ENCODE assay signal across 11 cellular contexts in genomic region chr17:39082482-39082881, GRCh38.
DNase-seq lines count a peak whose midpoint lies in the region; ATAC-seq and TF ChIP-seq lines count a peak whose summit lies in the region.
"Had no signal": no experiment of that assay in that cellular context is flagged by ENCODE, and none has a peak within 500 bp of the region (broad histone marks: within the 10 kb centered on the region; RNA-seq: fewer than 3 reads in every experiment).

No MANE protein-coding gene starts in this region.

- no peak for TF ChIP-seq CTCF in brain (conservative IDR thresholded peaks at IDR 0.05)
- no peak for TF ChIP-seq CTCF in left ventricle myocardium inferior (IDR thresholded peaks at IDR 0.05; ENCODE audit: borderline replicate concordance)
- no peak for TF ChIP-seq CTCF in stomach (IDR thresholded peaks at IDR 0.05)
- TF ChIP-seq CTCF in CD8-positive, alpha-beta T cell (IDR thresholded peaks at IDR 0.05) = no peak

- WGBS in stomach, 5 donors = 20 to 43% (median 26%) methylated on average over 1 of the region's 1 CpG

- DNase-seq in NCI-H1436 treated with DMSO at 0.1 percent for 48 hours (lab: John Stamatoyannopoulos, UW) = peak; percentile 58
- no peak for DNase-seq in left ventricle myocardium inferior
- DNase-seq in stomach = no peak
- DNase-seq in kidney glomerular epithelial cell (lab: John Stamatoyannopoulos, UW) = no peak
- no peak for DNase-seq in GDM1 (lab: John Stamatoyannopoulos, UW)
- no peak for DNase-seq in H7
- DNase-seq in CD8-positive, alpha-beta T cell = no peak
- DNase-seq: activated CD8-positive, alpha-beta T cell treated with anti-CD3 and anti-CD28 coated beads, Interleukin-2, amount 10 ng/mL, durations not matched to agents 7 days and 5 days; NCI-H774 had no signal

- TF ChIP-seq POLR2A in stomach (IDR thresholded peaks at IDR 0.05) = no peak

- intact Hi-C loops in left ventricle myocardium inferior (cut with micrococcal nuclease) = no loop called here
- intact Hi-C loops in stomach (cut with DNase I; ENCODE audit: low total_unique reads) = no loop called here
- intact Hi-C loops in CD8-positive, alpha-beta T cell (cut with DNase I, micrococcal nuclease) = no loop called here

- H3K4me3 ChIP-seq in left ventricle myocardium inferior = no peak overlapping the region
- H3K4me3 ChIP-seq in stomach = no peak overlapping the region
- H3K4me3 ChIP-seq in H7 (ENCODE audit: insufficient read depth, low read depth, low read length) = no peak overlapping the region
- H3K4me3 ChIP-seq in CD8-positive, alpha-beta T cell (ENCODE audit: low read depth, low read length) = no peak overlapping the region
- H3K4me3 ChIP-seq: cardiac muscle cell had no signal

- H3K36me3 ChIP-seq in left ventricle myocardium inferior (peaks cover 4% of the 10 kb centered on the region), stomach (no peaks in the 10 kb centered on the region), H7 (replicated peaks; ENCODE audit: control insufficient read depth, insufficient read depth, low read length) (no peaks in the 10 kb centered on the region)
- H3K36me3 ChIP-seq in CD8-positive, alpha-beta T cell (ENCODE audit: insufficient read depth, low read length) = peaks cover 14% of the 10 kb centered on the region
- H3K36me3 ChIP-seq: cardiac muscle cell had no signal

- CTCF ChIA-PET in CD8-positive, alpha-beta T cell (lab: Charles Lee) = interaction anchor here (0.6 to 4.6 kb wide), 5 partner anchors 9 to 99 kb away, joined by 3 to 28 read pairs (median 6); partner anchors contain the start of gene PLXDC1

- H3K27ac ChIP-seq in left ventricle myocardium inferior (replicated peaks) = peak overlapping the region; percentile 79
- H3K27ac ChIP-seq in stomach = peak overlapping the region in 3 of 5 donors; percentile 38 to 64 (median 46)
- H3K27ac ChIP-seq in CD8-positive, alpha-beta T cell (ENCODE audit: low read depth, low read length) = no peak overlapping the region
- H3K27ac ChIP-seq: cardiac muscle cell had no signal

- H3K4me3 Mint-ChIP-seq in brain = no peak overlapping the region
- no peak overlapping the region for H3K4me3 Mint-ChIP-seq in CD8-positive, alpha-beta T cell
- H3K4me3 Mint-ChIP-seq: activated CD8-positive, alpha-beta T cell treated with anti-CD3 and anti-CD28 coated beads, Interleukin-2, amount 10 ng/mL, durations not matched to agents 7 days and 5 days had no signal

- POLR2A ChIA-PET in CD8-positive, alpha-beta T cell (lab: Charles Lee) = interaction anchor here (0.7 to 1.7 kb wide), 3 partner anchors 19 to 71 kb away, joined by 3 to 4 read pairs (median 3); no protein-coding TSS in a partner anchor

- no peaks in the 10 kb centered on the region for H3K9me3 Mint-ChIP-seq in brain
- H3K9me3 Mint-ChIP-seq in CD8-positive, alpha-beta T cell = no peaks in the 10 kb centered on the region

- no peak for TF ChIP-seq EP300 in stomach (IDR thresholded peaks at IDR 0.05)

- no peaks in the 10 kb centered on the region for H3K36me3 Mint-ChIP-seq in brain
- peaks cover 51% of the 10 kb centered on the region for H3K36me3 Mint-ChIP-seq in CD8-positive, alpha-beta T cell

- ATAC-seq in CD8-positive, alpha-beta T cell = no peak
- ATAC-seq: activated CD8-positive, alpha-beta T cell treated with anti-CD3 and anti-CD28 coated beads, Interleukin-2, amount 10 ng/mL, durations not matched to agents 7 days and 5 days had no signal

- H3K4me1 Mint-ChIP-seq in brain = peaks cover 57% of the 10 kb centered on the region
- no peaks in the 10 kb centered on the region for H3K4me1 Mint-ChIP-seq in CD8-positive, alpha-beta T cell (ENCODE audit: low read depth)

- H3K27me3 ChIP-seq in left ventricle myocardium inferior (ENCODE audit: low read depth) = no peaks in the 10 kb centered on the region
- H3K27me3 ChIP-seq in stomach = no peaks in the 10 kb centered on the region
- H3K27me3 ChIP-seq in H7 (ENCODE audit: control insufficient read depth, insufficient read depth, low read length) = no peaks in the 10 kb centered on the region; the same call in 1 of the 2 replicates
- no peaks in the 10 kb centered on the region for H3K27me3 ChIP-seq in CD8-positive, alpha-beta T cell (ENCODE audit: insufficient read depth, low read length)
- H3K27me3 ChIP-seq: cardiac muscle cell had no signal

- H3K27ac Mint-ChIP-seq in brain = peak overlapping the region in 3 of 5 experiments; percentile 29 to 63 (median 53)
- no peak overlapping the region for H3K27ac Mint-ChIP-seq in CD8-positive, alpha-beta T cell
- H3K27ac Mint-ChIP-seq: activated CD8-positive, alpha-beta T cell treated with anti-CD3 and anti-CD28 coated beads, Interleukin-2, amount 10 ng/mL, durations not matched to agents 7 days and 5 days had no signal

- peaks cover 3% of the 10 kb centered on the region for H3K27me3 Mint-ChIP-seq in brain
- no peaks in the 10 kb centered on the region for H3K27me3 Mint-ChIP-seq in CD8-positive, alpha-beta T cell (ENCODE audit: low read depth)

- peaks cover 61% of the 10 kb centered on the region for H3K4me1 ChIP-seq in left ventricle myocardium inferior
- H3K4me1 ChIP-seq in stomach = peaks cover 0 to 32% (median 6%) of the 10 kb centered on the region in 4 donors
- no peaks in the 10 kb centered on the region for H3K4me1 ChIP-seq in CD8-positive, alpha-beta T cell (ENCODE audit: insufficient read depth, low read length)

- H3K9me3 ChIP-seq in left ventricle myocardium inferior (replicated peaks) (no peaks in the 10 kb centered on the region), stomach (no peaks in the 10 kb centered on the region)
- H3K9me3 ChIP-seq in CD8-positive, alpha-beta T cell (ENCODE audit: low read length) = no peaks in the 10 kb centered on the region
